Comparison of ENCODE assay signal across 17 cellular contexts in the genomic region with DNA sequence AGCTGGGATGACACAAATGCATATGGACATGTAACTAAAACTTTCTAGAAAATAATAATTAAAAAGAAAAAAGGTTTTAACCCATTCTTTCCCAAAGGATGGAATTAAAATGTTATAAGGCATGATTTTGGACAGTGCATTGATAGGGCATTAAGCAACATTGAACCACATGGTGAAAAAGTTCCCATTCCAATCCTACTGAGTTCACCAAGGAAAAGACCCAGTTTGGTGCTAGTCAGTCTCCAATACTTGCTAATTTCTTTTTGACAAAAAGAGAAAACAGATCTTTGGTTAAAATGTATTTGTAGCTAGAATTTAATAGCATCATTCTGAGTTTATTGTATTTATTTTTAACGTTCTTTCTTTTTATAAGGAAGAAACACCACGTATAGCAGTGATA. TPM values are rescaled to one million over a fixed set of nuclear protein-coding genes. Genes with fewer than 3 reads are reported as not detected.
DNase-seq lines count a peak whose midpoint lies in the region; ATAC-seq, FAIRE-seq and TF ChIP-seq lines count a peak whose summit lies in the region.
"Had no signal": no experiment of that assay in that cellular context is flagged by ENCODE, and none has a peak within 500 bp of the region (broad histone marks: within the 10 kb centered on the region; RNA-seq: fewer than 3 reads in every experiment).

No MANE protein-coding gene starts in this region.

- no peaks in the 10 kb centered on the region for H3K4me1 ChIP-seq in parathyroid adenoma
- H3K4me1 ChIP-seq: A549, BE2C, HAP-1, SJCRH30 had no signal

- intact Hi-C loops in natural killer cell (cut with micrococcal nuclease), result no loop called here

- no peaks in the 10 kb centered on the region for H3K36me3 ChIP-seq in SU-DHL-6 (ENCODE audit: low read length)
- H3K36me3 ChIP-seq in parathyroid adenoma (ENCODE audit: control insufficient read depth, insufficient read depth, low read length), result no peaks in the 10 kb centered on the region
- H3K36me3 ChIP-seq: BE2C, HAP-1 had no signal

- H3K27ac ChIP-seq in SU-DHL-6 (ENCODE audit: low read depth, low read length) (no peak overlapping the region), parathyroid adenoma (peak overlapping the region; percentile 17)
- H3K27ac ChIP-seq: SJCRH30 had no signal

- H3K4me2 ChIP-seq in SU-DHL-6 (ENCODE audit: low read depth, low read length, poor library complexity, severe bottlenecking) (peak overlapping the region; percentile 42), parathyroid adenoma (ENCODE audit: low read length) (no peak overlapping the region)

- peaks cover 10 to 13% of the 10 kb centered on the region in 2 donors for H3K4me1 Mint-ChIP-seq in natural killer cell
- H3K4me1 Mint-ChIP-seq in natural killer cell treated with Interleukin-12 subunit alpha and Interleukin-12 subunit beta and Interleukin-15 and Interleukin-18, amount 100 ng/mL, for 72 hours (ENCODE audit: low read depth in 2 of 2), result peaks cover 12 to 13% of the 10 kb centered on the region in 2 donors
- H3K4me1 Mint-ChIP-seq in chondrocyte (ENCODE audit: low read depth), result no peaks in the 10 kb centered on the region

- peaks cover 0 to 8% of the 10 kb centered on the region in 2 donors for H3K27me3 Mint-ChIP-seq in natural killer cell (ENCODE audit: low read depth in 2 of 2)
- H3K27me3 Mint-ChIP-seq in natural killer cell treated with Interleukin-12 subunit alpha and Interleukin-12 subunit beta and Interleukin-15 and Interleukin-18, amount 100 ng/mL, for 72 hours, result peaks cover 20 to 30% of the 10 kb centered on the region in 2 donors
- H3K27me3 Mint-ChIP-seq in chondrocyte (ENCODE audit: low read depth), result no peaks in the 10 kb centered on the region

- H3K27ac Mint-ChIP-seq in natural killer cell, result peak overlapping the region in 1 of 2 donors; percentile 58
- peak overlapping the region in 1 of 2 donors; percentile 79 for H3K27ac Mint-ChIP-seq in natural killer cell treated with Interleukin-12 subunit alpha and Interleukin-12 subunit beta and Interleukin-15 and Interleukin-18, amount 100 ng/mL, for 72 hours
- H3K27ac Mint-ChIP-seq in chondrocyte (ENCODE audit: unreplicated experiment), result no peak overlapping the region

- H3K9me2 ChIP-seq in SU-DHL-6 (replicated peaks; ENCODE audit: insufficient read depth, low read length), result no peaks in the 10 kb centered on the region

- H3K4me3 Mint-ChIP-seq in natural killer cell (peak overlapping the region; percentile 88), chondrocyte (ENCODE audit: unreplicated experiment) (no peak overlapping the region)
- H3K4me3 Mint-ChIP-seq in natural killer cell treated with Interleukin-12 subunit alpha and Interleukin-12 subunit beta and Interleukin-15 and Interleukin-18, amount 100 ng/mL, for 72 hours, result no peak overlapping the region

- H3K79me2 ChIP-seq in SU-DHL-6 (ENCODE audit: insufficient read depth, low read length), result no peaks in the 10 kb centered on the region
- H3K79me2 ChIP-seq in parathyroid adenoma, result peaks cover 16% of the 10 kb centered on the region

- H3F3A ChIP-seq in SU-DHL-6 (ENCODE audit: insufficient read depth), result no peaks in the 10 kb centered on the region

- H3K36me3 Mint-ChIP-seq in natural killer cell (no peaks in the 10 kb centered on the region), chondrocyte (ENCODE audit: low read depth) (peaks cover 11% of the 10 kb centered on the region)
- no peaks in the 10 kb centered on the region for H3K36me3 Mint-ChIP-seq in natural killer cell treated with Interleukin-12 subunit alpha and Interleukin-12 subunit beta and Interleukin-15 and Interleukin-18, amount 100 ng/mL, for 72 hours

- FAIRE-seq in urothelium cell line (lab: Jason Lieb, UNC), result no peak
- FAIRE-seq: A549 had no signal

- H3K9ac ChIP-seq in SU-DHL-6 (ENCODE audit: low read length), result no peak overlapping the region
- H3K9ac ChIP-seq in parathyroid adenoma, result no peak overlapping the region

- DNase-seq in natural killer cell (no peak), chondrocyte (ENCODE audit: low spot score) (no peak), urothelium cell line (ENCODE audit: low spot score) (no peak)
- no peak for DNase-seq in natural killer cell treated with Interleukin-12 subunit alpha and Interleukin-12 subunit beta and Interleukin-15 and Interleukin-18, amount 100 ng/mL, for 72 hours (ENCODE audit: low spot score)
- DNase-seq: BE2C, NCI-H1930, NCI-H2171, NCI-H510A, NCI-H82, RPMI8226, SJCRH30 had no signal

- no peaks in the 10 kb centered on the region for H4K20me1 ChIP-seq in SU-DHL-6 (ENCODE audit: low read depth, low read length)

- no peaks in the 10 kb centered on the region for H3K9me3 ChIP-seq in SU-DHL-6 (ENCODE audit: insufficient read depth, low read length)
- H3K9me3 ChIP-seq in parathyroid adenoma (ENCODE audit: control insufficient read depth, low read length), result no peaks in the 10 kb centered on the region
- H3K9me3 ChIP-seq: BE2C, HAP-1 had no signal

- no peaks in the 10 kb centered on the region for H3K27me3 ChIP-seq in SU-DHL-6 (ENCODE audit: low read length)
- no peaks in the 10 kb centered on the region for H3K27me3 ChIP-seq in parathyroid adenoma (ENCODE audit: control insufficient read depth, insufficient read depth, low read length)
- H3K27me3 ChIP-seq: BE2C, SJCRH30 had no signal

- no peak for TF ChIP-seq CTCF in natural killer cell (IDR thresholded peaks at IDR 0.05)
- TF ChIP-seq CTCF in SU-DHL-6 (IDR thresholded peaks at IDR 0.05; ENCODE audit: insufficient read depth, low read length, poor library complexity, severe bottlenecking), result no peak
- TF ChIP-seq CTCF in parathyroid adenoma (IDR thresholded peaks at IDR 0.05), result no peak
- no peak for TF ChIP-seq CTCF in chondrocyte (IDR thresholded peaks at IDR 0.05)

- H2AFZ ChIP-seq in SU-DHL-6 (ENCODE audit: low read depth, low read length, severe bottlenecking), result peak overlapping the region; percentile 65
- H2AFZ ChIP-seq in parathyroid adenoma, result no peak overlapping the region

- H3K4me3 ChIP-seq in SU-DHL-6 (ENCODE audit: insufficient read depth, low read length, poor library complexity, severe bottlenecking) (no peak overlapping the region), parathyroid adenoma (ENCODE audit: low read depth, low read length) (no peak overlapping the region)
- H3K4me3 ChIP-seq: HAP-1, SJCRH30 had no signal

- ATAC-seq in natural killer cell, result no peak
- no peak for ATAC-seq in natural killer cell treated with Interleukin-12 subunit alpha and Interleukin-12 subunit beta and Interleukin-15 and Interleukin-18, amount 100 ng/mL, for 72 hours
- no peak for ATAC-seq in GM21723 (IDR thresholded peaks at IDR 0.05; ENCODE audit: unreplicated experiment)
- ATAC-seq in GM21390 (IDR thresholded peaks at IDR 0.05; ENCODE audit: unreplicated experiment), result no peak

- peaks cover 0 to 2% of the 10 kb centered on the region in 2 donors for H3K9me3 Mint-ChIP-seq in natural killer cell
- peaks cover 8% of the 10 kb centered on the region for H3K9me3 Mint-ChIP-seq in natural killer cell treated with Interleukin-12 subunit alpha and Interleukin-12 subunit beta and Interleukin-15 and Interleukin-18, amount 100 ng/mL, for 72 hours
- peaks cover 23% of the 10 kb centered on the region for H3K9me3 Mint-ChIP-seq in chondrocyte (ENCODE audit: low read depth)

RNA-seq across cellular contexts. Expression of a gene that starts 28.1 kb away (rescaled TPM):
- total RNA-seq in natural killer cell (not detected), chondrocyte (8.1 to 14.6 TPM (median 11.9 TPM) in 3 replicates)
- total RNA-seq in natural killer cell treated with Interleukin-12 subunit alpha and Interleukin-12 subunit beta and Interleukin-15 and Interleukin-18, amount 100 ng/mL, for 72 hours, result not detected
